In genomic region chr2:114261366-114261765, GRCh38 we compare ENCODE assay signal across 1 cellular context.
TF ChIP-seq lines count a peak whose summit lies in the region.

No MANE protein-coding gene starts in this region.

TF ChIP-seq in GM23338, 12 proteins besides CTCF, POLR2A, EP300 and RAD21 (continued from another document):
- TF ChIP-seq ZNF462 (CRISPR knock-in tag; IDR thresholded peaks at IDR 0.05) (no peak), STAT1 (IDR thresholded peaks at IDR 0.05; ENCODE audit: unreplicated experiment) (no peak), POLR2AphosphoS5 (IDR thresholded peaks at IDR 0.05; ENCODE audit: low read depth) (no peak), EZH2phosphoT487 (IDR thresholded peaks at IDR 0.05; ENCODE audit: unreplicated experiment) (no peak), ZNF331 (CRISPR knock-in tag; IDR thresholded peaks at IDR 0.05; ENCODE audit: low read depth) (no peak), EZH2 (IDR thresholded peaks at IDR 0.05; ENCODE audit: low read depth, unreplicated experiment) (no peak), JUNB (IDR thresholded peaks at IDR 0.05; ENCODE audit: unreplicated experiment) (no peak), ZNF114 (CRISPR knock-in tag; IDR thresholded peaks at IDR 0.05) (no peak), NANOG (IDR thresholded peaks at IDR 0.05; ENCODE audit: borderline replicate concordance) (no peak), CREB1 (CRISPR knock-in tag; IDR thresholded peaks at IDR 0.05; ENCODE audit: low read depth) (no peak)
- TF ChIP-seq, protein P1, sequence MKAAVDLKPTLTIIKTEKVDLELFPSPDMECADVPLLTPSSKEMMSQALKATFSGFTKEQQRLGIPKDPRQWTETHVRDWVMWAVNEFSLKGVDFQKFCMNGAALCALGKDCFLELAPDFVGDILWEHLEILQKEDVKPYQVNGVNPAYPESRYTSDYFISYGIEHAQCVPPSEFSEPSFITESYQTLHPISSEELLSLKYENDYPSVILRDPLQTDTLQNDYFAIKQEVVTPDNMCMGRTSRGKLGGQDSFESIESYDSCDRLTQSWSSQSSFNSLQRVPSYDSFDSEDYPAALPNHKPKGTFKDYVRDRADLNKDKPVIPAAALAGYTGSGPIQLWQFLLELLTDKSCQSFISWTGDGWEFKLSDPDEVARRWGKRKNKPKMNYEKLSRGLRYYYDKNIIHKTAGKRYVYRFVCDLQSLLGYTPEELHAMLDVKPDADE (IDR thresholded peaks at IDR 0.05) = no peak
